ENCODE assay signal across 17 cellular contexts in genomic region chr18:56068030-56068671, GRCh38.
DNase-seq lines count a peak whose midpoint lies in the region; ATAC-seq, FAIRE-seq and TF ChIP-seq lines count a peak whose summit lies in the region.
"Had no signal": no experiment of that assay in that cellular context is flagged by ENCODE, and none has a peak within 500 bp of the region (broad histone marks: within the 10 kb centered on the region; RNA-seq: fewer than 3 reads in every experiment).

No MANE protein-coding gene starts in this region.

- peak overlapping the region in 2 of 3 experiments; percentile 18 to 55 for H3K27ac Mint-ChIP-seq in nephron
- H3K27ac Mint-ChIP-seq in activated CD8-positive, alpha-beta memory T cell treated with anti-CD3 and anti-CD28 coated beads, Interleukin-2, amount 10 ng/mL, durations not matched to agents 7 days and 5 days = no peak overlapping the region
- H3K27ac Mint-ChIP-seq: activated T-helper 1 cell treated with anti-CD3 and anti-CD28 coated beads, Interleukin-12 subunit alpha, Interleukin-12 subunit beta, Interleukin-2, Interleukin-4 antibody, amounts not matched to agents 30 ng/mL and 10 ng/mL and 1 ng/mL, durations not matched to agents 14 hours and 24 hours and 36 hours had no signal

- H3K27me3 ChIP-seq in A673 (replicated peaks; ENCODE audit: insufficient read depth, low read depth, low read length, poor library complexity) (peaks cover 5% of the 10 kb centered on the region), HepG2 (ENCODE audit: control insufficient read depth in 1 of 2, insufficient read depth in 2 of 2, low read length in 2 of 2) (no peaks in the 10 kb centered on the region; a peak in 1 of 5 replicates)
- H3K27me3 ChIP-seq: cardiac muscle cell, esophagus muscularis mucosa, MG63 had no signal

- H2AFZ ChIP-seq in HepG2 (ENCODE audit: low read length) = no peak overlapping the region

- H3K36me3 ChIP-seq in A673 (ENCODE audit: insufficient read depth, low read length, poor library complexity, severe bottlenecking) (no peaks in the 10 kb centered on the region), HepG2 (replicated peaks in 1 of 2; ENCODE audit: control insufficient read depth in 1 of 2, insufficient read depth in 2 of 2, low read length in 2 of 2) (no peaks in the 10 kb centered on the region)
- H3K36me3 ChIP-seq: cardiac muscle cell, esophagus muscularis mucosa, MG63 had no signal

- no peak for TF ChIP-seq POLR2A in HepG2 (IDR thresholded peaks at IDR 0.05; ENCODE audit: insufficient read depth in 1 of 2, low read depth in 2 of 2, low read length in 2 of 2)

- H3K27ac ChIP-seq in A673 (ENCODE audit: low read depth, low read length, poor library complexity, severe bottlenecking) = no peak overlapping the region
- H3K27ac ChIP-seq in HepG2 (ENCODE audit: extremely low read length, insufficient read depth, low read length) = no peak overlapping the region
- H3K27ac ChIP-seq: cardiac muscle cell, esophagus muscularis mucosa had no signal

- no TSS peak for BruUV-seq in A673 (replicated peaks; lab: Mats Ljungman, UMichigan)
- no TSS peak for BruUV-seq in HepG2 (replicated peaks; lab: Mats Ljungman, UMichigan)

- ATAC-seq in HepG2 = no peak
- no peak for ATAC-seq in GM19324 (IDR thresholded peaks at IDR 0.05; ENCODE audit: low FRiP score, unreplicated experiment)
- no peak for ATAC-seq in activated CD8-positive, alpha-beta memory T cell treated with anti-CD3 and anti-CD28 coated beads, Interleukin-2, amount 10 ng/mL, durations not matched to agents 7 days and 5 days
- ATAC-seq: activated CD4-positive, CD25-positive, alpha-beta regulatory T cell treated with anti-CD3 and anti-CD28 coated beads, Interleukin-2, amount 50 U/mL, for 24 hours had no signal

- DNase-seq in DMS 273 (lab: John Stamatoyannopoulos, UW; ENCODE audit: unreplicated experiment) (peak; percentile 54), NCI-H1105 (lab: John Stamatoyannopoulos, UW) (peak; percentile 4), cardiac fibroblast (ENCODE audit: low read depth in 2 of 2) (peak; percentile 33 to 72), A673 (ENCODE audit: low spot score) (no peak), HepG2 (ENCODE audit: low spot score) (no peak)
- DNase-seq in activated CD8-positive, alpha-beta memory T cell treated with anti-CD3 and anti-CD28 coated beads, Interleukin-2, amount 10 ng/mL, durations not matched to agents 7 days and 5 days = no peak
- DNase-seq: MG63; NCI-H510A treated with DMSO at 0.1 percent for 48 hours; occipital lobe; stimulated activated CD4-positive, alpha-beta T cell treated with anti-CD3 and anti-CD28 coated beads, Interleukin-2, amount 100 ng/mL, for 24 hours; stimulated activated naive CD4-positive, alpha-beta T cell treated with Interleukin-2 at 50 U/mL for 16 hours had no signal

- CTCF ChIA-PET in A673 (lab: Charles Lee) = no interaction called here
- CTCF ChIA-PET in HepG2 (lab: Yijun Ruan, JAX; ENCODE audit: low intra/inter-chr PET ratio, low total read pairs) = no interaction called here
- CTCF ChIA-PET in activated CD8-positive, alpha-beta memory T cell treated with anti-CD3 and anti-CD28 coated beads, Interleukin-2, amount 10 ng/mL, durations not matched to agents 7 days and 5 days (lab: Charles Lee) = no interaction called here

- no peak overlapping the region for H3K4me3 ChIP-seq in cardiac fibroblast (replicated peaks in 1 of 2; ENCODE audit: low read depth in 2 of 2, low read length in 2 of 2)
- H3K4me3 ChIP-seq in A673 (ENCODE audit: low read depth, low read length, poor library complexity, severe bottlenecking) = no peak overlapping the region
- no peak overlapping the region for H3K4me3 ChIP-seq in HepG2 (replicated peaks in 1 of 3; ENCODE audit: insufficient read depth in 1 of 3, low read depth in 2 of 3, low read length in 3 of 3)
- H3K4me3 ChIP-seq: cardiac muscle cell, esophagus muscularis mucosa, MG63 had no signal

- intact Hi-C loops in A673 (cut with micrococcal nuclease; ENCODE audit: unreplicated experiment) (no loop called here), HepG2 (cut with micrococcal nuclease; ENCODE audit: unreplicated experiment) (no loop called here)

- H3K9ac ChIP-seq in HepG2 (ENCODE audit: insufficient read depth, low read depth, low read length) = no peak overlapping the region

- no peaks in the 10 kb centered on the region for H3K9me3 ChIP-seq in A673 (ENCODE audit: low read depth, low read length, poor library complexity, severe bottlenecking)
- peaks cover 91% of the 10 kb centered on the region for H3K9me3 ChIP-seq in HepG2 (ENCODE audit: low read length)
- H3K9me3 ChIP-seq: esophagus muscularis mucosa had no signal

- peaks cover 16% of the 10 kb centered on the region for H3K9me3 Mint-ChIP-seq in nephron
- H3K9me3 Mint-ChIP-seq in activated CD8-positive, alpha-beta memory T cell treated with anti-CD3 and anti-CD28 coated beads, Interleukin-2, amount 10 ng/mL, durations not matched to agents 7 days and 5 days (ENCODE audit: low read depth) = no peaks in the 10 kb centered on the region
- H3K9me3 Mint-ChIP-seq: activated T-helper 1 cell treated with anti-CD3 and anti-CD28 coated beads, Interleukin-12 subunit alpha, Interleukin-12 subunit beta, Interleukin-2, Interleukin-4 antibody, amounts not matched to agents 30 ng/mL and 10 ng/mL and 1 ng/mL, durations not matched to agents 14 hours and 24 hours and 36 hours had no signal

- H3K4me1 Mint-ChIP-seq in nephron = peaks cover 29% of the 10 kb centered on the region
- H3K4me1 Mint-ChIP-seq in activated CD8-positive, alpha-beta memory T cell treated with anti-CD3 and anti-CD28 coated beads, Interleukin-2, amount 10 ng/mL, durations not matched to agents 7 days and 5 days = no peaks in the 10 kb centered on the region

- no peak for TF ChIP-seq EP300 in HepG2 (IDR thresholded peaks at IDR 0.05; ENCODE audit: low read depth in 2 of 2, low read length in 2 of 2)
- no peak for TF ChIP-seq EP300 in HepG2 (CRISPR knock-in tag; IDR thresholded peaks at IDR 0.05; ENCODE audit: borderline replicate concordance)

- no peak overlapping the region for H3K4me2 ChIP-seq in HepG2 (ENCODE audit: low read depth, low read length)

- H3K4me3 Mint-ChIP-seq in nephron = no peak overlapping the region
- H3K4me3 Mint-ChIP-seq in activated CD8-positive, alpha-beta memory T cell treated with anti-CD3 and anti-CD28 coated beads, Interleukin-2, amount 10 ng/mL, durations not matched to agents 7 days and 5 days = no peak overlapping the region
- H3K4me3 Mint-ChIP-seq: activated T-helper 1 cell treated with anti-CD3 and anti-CD28 coated beads, Interleukin-12 subunit alpha, Interleukin-12 subunit beta, Interleukin-2, Interleukin-4 antibody, amounts not matched to agents 30 ng/mL and 10 ng/mL and 1 ng/mL, durations not matched to agents 14 hours and 24 hours and 36 hours had no signal

- FAIRE-seq in HepG2 (lab: Jason Lieb, UNC) = no peak

- POLR2A ChIA-PET in A673 (lab: Charles Lee; ENCODE audit: low non-redundant PET) (no interaction called here), HepG2 (lab: Yijun Ruan, JAX) (no interaction called here)

- H3K36me3 Mint-ChIP-seq in nephron (ENCODE audit: low read depth) = no peaks in the 10 kb centered on the region
- H3K36me3 Mint-ChIP-seq in activated CD8-positive, alpha-beta memory T cell treated with anti-CD3 and anti-CD28 coated beads, Interleukin-2, amount 10 ng/mL, durations not matched to agents 7 days and 5 days = no peaks in the 10 kb centered on the region

- in situ Hi-C loops in HepG2 (cut with HindIII; ENCODE audit: extremely low pct_ligation_motif_present, low pct_unique_long_range_greater_than_20kb) = no loop called here

- WGBS in HepG2 (ENCODE audit: low lambda C conversion rate) = 50% methylated on average over 2 of the region's 2 CpGs

- H4K20me1 ChIP-seq in HepG2 (ENCODE audit: insufficient read depth, low read length) = no peaks in the 10 kb centered on the region

- H3K27me3 Mint-ChIP-seq in nephron (ENCODE audit: low read depth) = no peaks in the 10 kb centered on the region
- no peaks in the 10 kb centered on the region for H3K27me3 Mint-ChIP-seq in activated CD8-positive, alpha-beta memory T cell treated with anti-CD3 and anti-CD28 coated beads, Interleukin-2, amount 10 ng/mL, durations not matched to agents 7 days and 5 days

- no peaks in the 10 kb centered on the region for H3K79me2 ChIP-seq in HepG2 (ENCODE audit: insufficient read depth, low read length)

- TF ChIP-seq RAD21 in HepG2 (CRISPR knock-in tag; IDR thresholded peaks at IDR 0.05) = no peak

- H3K4me1 ChIP-seq in A673 (ENCODE audit: insufficient read depth, low read length, poor library complexity, severe bottlenecking) (no peaks in the 10 kb centered on the region), HepG2 (ENCODE audit: insufficient read depth, low read length) (no peaks in the 10 kb centered on the region)

- TF ChIP-seq CTCF in cardiac fibroblast (IDR thresholded peaks at IDR 0.05; ENCODE audit: low read depth, low read length) (no peak), nephron (IDR thresholded peaks at IDR 0.05; ENCODE audit: unreplicated experiment in 3 of 3) (no peak), A673 (conservative IDR thresholded peaks at IDR 0.05; ENCODE audit: low read depth, low read length) (no peak), HepG2 (CRISPR knock-in tag; IDR thresholded peaks at IDR 0.05) (no peak)

TF ChIP-seq in HepG2, 621 proteins besides CTCF, POLR2A, EP300 and RAD21 (continues in another document):
- TF ChIP-seq STAG1 (CRISPR knock-in tag; IDR thresholded peaks at IDR 0.05) (no peak), PRDM10 (CRISPR knock-in tag; IDR thresholded peaks at IDR 0.05; ENCODE audit: low read depth) (no peak)

Comparison
In these comparisons a context has a peak if more than half of its experiments do, and no peak if none do; other contexts are left out.
1. DNase-seq: peak in DMS 273 (single experiment), NCI-H1105 (single experiment) and cardiac fibroblast (2 of 2); none in A673 (single experiment), HepG2 (single experiment) and activated CD8-positive, alpha-beta memory T cell treated with anti-CD3 and anti-CD28 coated beads, Interleukin-2, amount 10 ng/mL, durations not matched to agents 7 days and 5 days (single experiment).